7 cellular contexts compared by ENCODE assay signal in the genomic region with DNA sequence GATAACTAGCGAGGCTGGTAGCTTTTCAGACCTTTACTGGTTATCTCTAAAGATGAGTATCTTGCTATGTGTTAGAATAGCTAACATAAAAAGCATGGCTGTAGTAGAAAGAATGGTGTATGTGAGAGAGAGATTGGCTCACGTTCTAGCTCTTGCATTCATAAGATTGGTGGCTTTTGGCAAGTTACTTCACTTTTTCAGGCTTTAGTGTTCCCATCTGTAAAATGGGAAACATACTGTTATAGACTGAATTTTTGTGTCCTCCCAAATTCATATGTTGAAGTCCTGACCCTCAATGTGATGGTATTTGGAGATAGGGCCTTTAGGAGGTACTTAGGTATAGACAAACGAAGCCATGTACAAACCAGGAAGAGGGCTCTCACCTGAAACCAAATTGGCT.
"Had no signal": no experiment of that assay in that cellular context is flagged by ENCODE, and none has a peak within 500 bp of the region (broad histone marks: within the 10 kb centered on the region; RNA-seq: fewer than 3 reads in every experiment).

No MANE protein-coding gene starts in this region.

- H3K27ac Mint-ChIP-seq: IgD-negative memory B cell had no signal

- H3K4me3 Mint-ChIP-seq: IgD-negative memory B cell had no signal

- FAIRE-seq: HepG2, HTR-8/SVneo had no signal

- DNase-seq: IMR-90, KBM-7, KG1 had no signal

- H3K4me1 Mint-ChIP-seq: IgD-negative memory B cell had no signal

- H3K27ac ChIP-seq: HL-60 had no signal

- ATAC-seq: HepG2 had no signal
